ENCODE assay signal across 14 cellular contexts in genomic region chr12:128813883-128814282, GRCh38. TPM values are rescaled to one million over a fixed set of nuclear protein-coding genes. Genes with fewer than 3 reads are reported as not detected.
DNase-seq lines count a peak whose midpoint lies in the region; ATAC-seq and TF ChIP-seq lines count a peak whose summit lies in the region.
"Had no signal": no experiment of that assay in that cellular context is flagged by ENCODE, and none has a peak within 500 bp of the region (broad histone marks: within the 10 kb centered on the region; RNA-seq: fewer than 3 reads in every experiment).

No MANE protein-coding gene starts in this region.

- no peak overlapping the region for H3K27ac ChIP-seq in SK-N-SH (ENCODE audit: low read depth in 2 of 2, low read length in 1 of 2)

- H3K9me3 ChIP-seq in SK-N-SH: no peaks in the 10 kb centered on the region

- H3K79me2 ChIP-seq in SK-N-SH (ENCODE audit: insufficient read depth): peaks cover 94% of the 10 kb centered on the region

- H4K20me1 ChIP-seq in SK-N-SH (ENCODE audit: insufficient read depth): peaks cover 33% of the 10 kb centered on the region; the same call in 1 of the 2 replicates

- H3K4me2 ChIP-seq in SK-N-SH: no peak overlapping the region

- POLR2A ChIA-PET in SK-N-SH (lab: Yijun Ruan, JAX): no interaction called here

- H3K27ac Mint-ChIP-seq in natural killer cell treated with Interleukin-12 subunit alpha and Interleukin-12 subunit beta and Interleukin-15 and Interleukin-18, amount 100 ng/mL, for 72 hours: peak overlapping the region; percentile 94 to 99
- H3K27ac Mint-ChIP-seq in CD14-positive monocyte: peak overlapping the region in 2 of 7 donors; percentile 66 to 78

- H3K9ac ChIP-seq in SK-N-SH: no peak overlapping the region

- 77% methylated on average over 10 of the region's 10 CpGs for whole genome bisulfite sequencing in SK-N-SH (ENCODE audit: low lambda C conversion rate)

- no peak overlapping the region for H3K4me3 ChIP-seq in SK-N-SH (ENCODE audit: low read depth in 2 of 2, low read length in 1 of 2)

- H2AFZ ChIP-seq in SK-N-SH (ENCODE audit: low read depth): no peak overlapping the region

- H3F3A ChIP-seq in SK-N-SH (replicated peaks; ENCODE audit: insufficient read depth): no peaks in the 10 kb centered on the region

- intact Hi-C loops in CD14-positive monocyte (cut with micrococcal nuclease): no loop called here

- no peak for TF ChIP-seq CTCF in SK-N-SH (IDR thresholded peaks at IDR 0.05)
- TF ChIP-seq CTCF in CD14-positive monocyte (IDR thresholded peaks at IDR 0.05): no peak

- DNase-seq in RPMI7951 (ENCODE audit: low read depth): peak; percentile 77
- DNase-seq in natural killer cell treated with Interleukin-12 subunit alpha and Interleukin-12 subunit beta and Interleukin-15 and Interleukin-18, amount 100 ng/mL, for 72 hours (ENCODE audit: low spot score): peak; percentile 86
- no peak for DNase-seq in SK-N-SH
- DNase-seq in CD14-positive monocyte (ENCODE audit: low spot score): no peak
- DNase-seq in dermis blood vessel endothelial cell: no peak
- DNase-seq: central memory CD4-positive, alpha-beta T cell; glutamatergic neuron; KBM-7; NCI-H510A; SW 1271 had no signal

- H3K36me3 ChIP-seq in SK-N-SH (replicated peaks in 1 of 2; ENCODE audit: control insufficient read depth in 1 of 2, insufficient read depth in 2 of 2, low read length in 1 of 2): peaks cover 25 to 28% of the 10 kb centered on the region in 2 experiments

- H3K4me3 Mint-ChIP-seq in natural killer cell treated with Interleukin-12 subunit alpha and Interleukin-12 subunit beta and Interleukin-15 and Interleukin-18, amount 100 ng/mL, for 72 hours: peak overlapping the region; percentile 91
- H3K4me3 Mint-ChIP-seq in CD14-positive monocyte: no peak overlapping the region

- H3K4me1 ChIP-seq in SK-N-SH (ENCODE audit: control insufficient read depth in 1 of 2, insufficient read depth in 2 of 2, low read depth in 1 of 2, low read length in 1 of 2): peaks cover 6 to 15% of the 10 kb centered on the region in 2 experiments; a peak in 2 of 4 replicates

- no peaks in the 10 kb centered on the region for H3K9me3 Mint-ChIP-seq in natural killer cell treated with Interleukin-12 subunit alpha and Interleukin-12 subunit beta and Interleukin-15 and Interleukin-18, amount 100 ng/mL, for 72 hours
- no peaks in the 10 kb centered on the region for H3K9me3 Mint-ChIP-seq in CD14-positive monocyte

- TF ChIP-seq RAD21 in SK-N-SH (IDR thresholded peaks at IDR 0.05; ENCODE audit: low read length): no peak

- peaks cover 83 to 86% of the 10 kb centered on the region in 2 donors for H3K4me1 Mint-ChIP-seq in natural killer cell treated with Interleukin-12 subunit alpha and Interleukin-12 subunit beta and Interleukin-15 and Interleukin-18, amount 100 ng/mL, for 72 hours (ENCODE audit: low read depth in 2 of 2)
- H3K4me1 Mint-ChIP-seq in CD14-positive monocyte: peaks cover 52% of the 10 kb centered on the region

- H3K27me3 Mint-ChIP-seq in natural killer cell treated with Interleukin-12 subunit alpha and Interleukin-12 subunit beta and Interleukin-15 and Interleukin-18, amount 100 ng/mL, for 72 hours: no peaks in the 10 kb centered on the region
- H3K27me3 Mint-ChIP-seq in CD14-positive monocyte (ENCODE audit: low read depth in 3 of 3): peaks cover 0 to 2% (median 0%) of the 10 kb centered on the region in 3 donors

- CTCF ChIA-PET in SK-N-SH (lab: Yijun Ruan, JAX): no interaction called here

- H3K9me2 ChIP-seq in SK-N-SH: no peaks in the 10 kb centered on the region

- ATAC-seq in GM18498 (IDR thresholded peaks at IDR 0.05; ENCODE audit: unreplicated experiment) (peak; percentile 28), GM21786 (IDR thresholded peaks at IDR 0.05; ENCODE audit: unreplicated experiment) (peak; percentile 29), HG03108 (IDR thresholded peaks at IDR 0.05; ENCODE audit: unreplicated experiment) (no peak)
- peak; percentile 85 to 88 for ATAC-seq in natural killer cell treated with Interleukin-12 subunit alpha and Interleukin-12 subunit beta and Interleukin-15 and Interleukin-18, amount 100 ng/mL, for 72 hours
- ATAC-seq: sciatic nerve had no signal

- TF ChIP-seq EP300 in SK-N-SH (IDR thresholded peaks at IDR 0.05; ENCODE audit: borderline replicate concordance in 1 of 2, low read depth in 1 of 2, low read length in 1 of 2): no peak

- H3K36me3 Mint-ChIP-seq in natural killer cell treated with Interleukin-12 subunit alpha and Interleukin-12 subunit beta and Interleukin-15 and Interleukin-18, amount 100 ng/mL, for 72 hours: peaks cover 25% of the 10 kb centered on the region
- H3K36me3 Mint-ChIP-seq in CD14-positive monocyte: peaks cover 48 to 70% of the 10 kb centered on the region in 2 donors

- no peaks in the 10 kb centered on the region for H3K27me3 ChIP-seq in SK-N-SH (ENCODE audit: insufficient read depth)

TF ChIP-seq in SK-N-SH, 30 proteins besides CTCF, POLR2A, EP300 and RAD21:
- TF ChIP-seq IRF3 (IDR thresholded peaks at IDR 0.05; ENCODE audit: low read depth, low read length) (no peak), USF2 (IDR thresholded peaks at IDR 0.05; ENCODE audit: borderline replicate concordance, low read depth, low read length) (no peak), RFX5 (IDR thresholded peaks at IDR 0.05; ENCODE audit: low read length) (no peak), ELF1 (IDR thresholded peaks at IDR 0.05) (no peak), NFIC (IDR thresholded peaks at IDR 0.05; ENCODE audit: borderline replicate concordance) (no peak), GABPA (IDR thresholded peaks at IDR 0.05; ENCODE audit: low read depth) (no peak), MXI1 (IDR thresholded peaks at IDR 0.05; ENCODE audit: low read depth, low read length) (no peak)
- TF ChIP-seq, protein P1, sequence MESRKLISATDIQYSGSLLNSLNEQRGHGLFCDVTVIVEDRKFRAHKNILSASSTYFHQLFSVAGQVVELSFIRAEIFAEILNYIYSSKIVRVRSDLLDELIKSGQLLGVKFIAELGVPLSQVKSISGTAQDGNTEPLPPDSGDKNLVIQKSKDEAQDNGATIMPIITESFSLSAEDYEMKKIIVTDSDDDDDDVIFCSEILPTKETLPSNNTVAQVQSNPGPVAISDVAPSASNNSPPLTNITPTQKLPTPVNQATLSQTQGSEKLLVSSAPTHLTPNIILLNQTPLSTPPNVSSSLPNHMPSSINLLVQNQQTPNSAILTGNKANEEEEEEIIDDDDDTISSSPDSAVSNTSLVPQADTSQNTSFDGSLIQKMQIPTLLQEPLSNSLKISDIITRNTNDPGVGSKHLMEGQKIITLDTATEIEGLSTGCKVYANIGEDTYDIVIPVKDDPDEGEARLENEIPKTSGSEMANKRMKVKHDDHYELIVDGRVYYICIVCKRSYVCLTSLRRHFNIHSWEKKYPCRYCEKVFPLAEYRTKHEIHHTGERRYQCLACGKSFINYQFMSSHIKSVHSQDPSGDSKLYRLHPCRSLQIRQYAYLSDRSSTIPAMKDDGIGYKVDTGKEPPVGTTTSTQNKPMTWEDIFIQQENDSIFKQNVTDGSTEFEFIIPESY (IDR thresholded peaks at IDR 0.05; ENCODE audit: borderline replicate concordance, low read depth): no peak

RNA-seq across cellular contexts. Expression of gene SLC15A4, which starts 9.9 kb away (rescaled TPM):
- 22.2 and 23.2 TPM in 2 replicates for total RNA-seq in RPMI7951 (2014; rRNA removed; shearing (Covaris generic))
- 10 to 100 TPM; 54.2 to 58.6 TPM for total RNA-seq in natural killer cell treated with Interleukin-12 subunit alpha and Interleukin-12 subunit beta and Interleukin-15 and Interleukin-18, amount 100 ng/mL, for 72 hours
- 14.5 and 20.5 TPM in 2 replicates for polyA plus RNA-seq in SK-N-SH (2012; rRNA removed)
- polyA plus RNA-seq in SK-N-SH (2012; cell fraction: cytosol; rRNA removed): 13.3 and 15.6 TPM in 2 replicates
- 19.1 and 32.5 TPM in 2 replicates for polyA plus RNA-seq in SK-N-SH (2012; cell fraction: nucleus; rRNA removed)
- polyA plus RNA-seq in CD14-positive monocyte: 10 to 100 TPM in 1 of 2 donors, 1 to 10 TPM in 1; 5.4 to 14.8 TPM
- total RNA-seq in dermis blood vessel endothelial cell: 30.2 and 36.9 TPM in 2 replicates

RNA-seq across cellular contexts. Expression of gene GLT1D1, which starts 39.4 kb away (rescaled TPM):
- not detected in 2 replicates for total RNA-seq in RPMI7951 (2014; rRNA removed; shearing (Covaris generic))
- total RNA-seq in natural killer cell treated with Interleukin-12 subunit alpha and Interleukin-12 subunit beta and Interleukin-15 and Interleukin-18, amount 100 ng/mL, for 72 hours: under 1 TPM; 0.14 to 0.21 TPM
- polyA plus RNA-seq in SK-N-SH (2012; rRNA removed) (0.05 and 0.06 TPM in 2 replicates), CD14-positive monocyte (10 to 100 TPM; 40.6 to 55.6 TPM)
- polyA plus RNA-seq in SK-N-SH (2012; cell fraction: cytosol; rRNA removed): 0.14 and 0.21 TPM in 2 replicates
- 0.02 and 0.08 TPM in 2 replicates for polyA plus RNA-seq in SK-N-SH (2012; cell fraction: nucleus; rRNA removed)
- total RNA-seq in dermis blood vessel endothelial cell: not detected in 2 replicates

Comparison
In these comparisons a context has a peak if more than half of its experiments do, and no peak if none do; other contexts are left out.
1. DNase-seq: peak in RPMI7951 (single experiment) and natural killer cell treated with Interleukin-12 subunit alpha and Interleukin-12 subunit beta and Interleukin-15 and Interleukin-18, amount 100 ng/mL, for 72 hours (single experiment); none in SK-N-SH (single experiment), CD14-positive monocyte (single experiment) and dermis blood vessel endothelial cell (single experiment).